In the genomic region with DNA sequence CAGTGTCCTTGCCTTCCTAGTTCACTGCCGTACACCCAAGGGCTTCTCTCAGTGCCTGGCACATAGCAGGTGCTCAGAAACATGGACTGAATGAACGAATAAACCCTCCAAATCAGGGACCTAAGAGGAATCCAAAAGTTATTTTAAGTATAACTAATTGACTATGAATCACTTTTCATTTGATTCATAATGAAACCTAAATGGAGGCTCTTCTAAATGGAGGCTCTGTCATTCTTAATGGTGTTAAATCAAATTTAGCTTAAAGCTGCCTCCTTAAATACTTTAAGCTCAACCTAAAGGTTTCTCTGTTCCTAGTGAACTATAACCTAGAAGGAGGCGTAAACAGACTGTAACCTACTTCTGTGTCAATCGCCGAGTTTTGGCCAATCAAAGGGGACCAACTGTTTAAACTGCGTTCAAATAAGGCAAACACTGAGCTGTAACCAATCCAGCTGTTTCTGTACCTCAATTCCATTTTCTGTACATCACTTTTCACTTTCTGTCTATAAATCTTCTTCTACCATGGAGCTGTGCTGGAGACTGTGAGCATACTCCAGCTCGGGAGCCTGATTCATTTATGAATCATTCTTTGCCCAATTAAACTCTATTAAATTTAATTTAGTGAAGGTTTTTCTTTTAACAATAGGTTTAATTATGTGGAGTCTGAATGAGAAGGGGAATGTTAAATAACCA, we compare ENCODE assay signal across 1 cellular context.
A peak's percentile ranks its signal among the peaks of the same experiment; 100 is the strongest.
TF ChIP-seq lines count a peak whose summit lies in the region.

No MANE protein-coding gene starts in this region.

TF ChIP-seq in SK-N-SH treated with all-trans-retinoic acid at 6 μM for 48 hours, 23 proteins besides CTCF, POLR2A, EP300 and RAD21 (continued from another document):
- TF ChIP-seq, protein P1, sequence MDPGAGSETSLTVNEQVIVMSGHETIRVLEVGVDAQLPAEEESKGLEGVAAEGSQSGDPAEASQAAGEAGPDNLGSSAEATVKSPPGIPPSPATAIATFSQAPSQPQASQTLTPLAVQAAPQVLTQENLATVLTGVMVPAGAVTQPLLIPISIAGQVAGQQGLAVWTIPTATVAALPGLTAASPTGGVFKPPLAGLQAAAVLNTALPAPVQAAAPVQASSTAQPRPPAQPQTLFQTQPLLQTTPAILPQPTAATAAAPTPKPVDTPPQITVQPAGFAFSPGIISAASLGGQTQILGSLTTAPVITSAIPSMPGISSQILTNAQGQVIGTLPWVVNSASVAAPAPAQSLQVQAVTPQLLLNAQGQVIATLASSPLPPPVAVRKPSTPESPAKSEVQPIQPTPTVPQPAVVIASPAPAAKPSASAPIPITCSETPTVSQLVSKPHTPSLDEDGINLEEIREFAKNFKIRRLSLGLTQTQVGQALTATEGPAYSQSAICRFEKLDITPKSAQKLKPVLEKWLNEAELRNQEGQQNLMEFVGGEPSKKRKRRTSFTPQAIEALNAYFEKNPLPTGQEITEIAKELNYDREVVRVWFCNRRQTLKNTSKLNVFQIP (CRISPR knock-in tag; IDR thresholded peaks at IDR 0.05; ENCODE audit: borderline replicate concordance, low read depth): no peak
- peak; percentile 63; the same call in 1 of the 2 replicates for TF ChIP-seq ZC3H10 (CRISPR knock-in tag; IDR thresholded peaks at IDR 0.05)
